Comparison of ENCODE assay signal across 9 cellular contexts in the genomic region with DNA sequence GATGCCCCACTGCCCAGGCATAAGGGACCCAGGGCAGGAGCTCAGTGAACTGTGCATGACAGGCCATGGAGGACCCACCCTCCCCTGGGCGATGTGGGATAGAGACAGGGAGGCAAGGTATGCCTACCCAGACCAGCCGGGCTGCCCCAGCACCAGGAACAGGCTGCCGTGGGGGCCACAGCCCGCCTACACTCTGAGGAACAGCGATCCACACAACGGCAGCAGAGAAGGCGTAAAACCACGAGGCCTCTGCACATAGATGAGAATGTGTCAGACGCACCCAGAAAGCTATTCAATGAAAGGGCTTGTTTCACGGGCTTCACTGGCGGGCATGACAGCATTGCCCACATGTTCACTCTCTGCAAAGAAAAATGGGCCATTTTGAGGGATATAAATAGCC. TPM values are rescaled to one million over a fixed set of nuclear protein-coding genes. Genes with fewer than 3 reads are reported as not detected.
DNase-seq lines count a peak whose midpoint lies in the region; ATAC-seq and TF ChIP-seq lines count a peak whose summit lies in the region.
"Had no signal": no experiment of that assay in that cellular context is flagged by ENCODE, and none has a peak within 500 bp of the region (broad histone marks: within the 10 kb centered on the region; RNA-seq: fewer than 3 reads in every experiment).

No MANE protein-coding gene starts in this region.

- no peak overlapping the region for H3K4me3 ChIP-seq in MM.1S (ENCODE audit: low read length)
- H3K4me3 ChIP-seq: left lung had no signal

- peak; percentile 96 for DNase-seq in Ammon's horn (ENCODE audit: low spot score)
- DNase-seq in activated T-helper 2 cell treated with anti-CD3 and anti-CD28 coated beads, Interferon-gamma antibody, Interleukin-2, Interleukin-4, amounts not matched to agents 10 μg/mL and 5 μg/mL and 100 μg/mL, durations not matched to agents 14 hours and 24 hours and 36 hours (ENCODE audit: low spot score): no peak
- peak; percentile 96 for DNase-seq in medulla oblongata (ENCODE audit: extremely low spot score)
- DNase-seq in effector CD8-positive, alpha-beta T cell (lab: John Stamatoyannopoulos, UW): no peak
- DNase-seq in MM.1S: no peak

- ATAC-seq in GM19463 (IDR thresholded peaks at IDR 0.05; ENCODE audit: unreplicated experiment) (peak; percentile 68), HG02840 (IDR thresholded peaks at IDR 0.05; ENCODE audit: low FRiP score, unreplicated experiment) (no peak), GM18870 (IDR thresholded peaks at IDR 0.05; ENCODE audit: unreplicated experiment) (no peak)
- ATAC-seq: left lung had no signal

- H3K27ac ChIP-seq in MM.1S (ENCODE audit: low read length): no peak overlapping the region
- H3K27ac ChIP-seq: left lung had no signal

- H3K4me3 Mint-ChIP-seq in activated T-helper 2 cell treated with anti-CD3 and anti-CD28 coated beads, Interferon-gamma antibody, Interleukin-2, Interleukin-4, amounts not matched to agents 10 μg/mL and 5 μg/mL and 100 μg/mL, durations not matched to agents 14 hours and 24 hours and 36 hours (ENCODE audit: low read depth): peak overlapping the region; percentile 26

- peaks cover 98% of the 10 kb centered on the region for H3K79me2 ChIP-seq in MM.1S (ENCODE audit: low read length)

- H3K4me1 Mint-ChIP-seq in activated T-helper 2 cell treated with anti-CD3 and anti-CD28 coated beads, Interferon-gamma antibody, Interleukin-2, Interleukin-4, amounts not matched to agents 10 μg/mL and 5 μg/mL and 100 μg/mL, durations not matched to agents 14 hours and 24 hours and 36 hours (ENCODE audit: low read depth): peaks cover 84% of the 10 kb centered on the region

- no peak overlapping the region for H3K9ac ChIP-seq in MM.1S (ENCODE audit: low read length)

- no peaks in the 10 kb centered on the region for H3F3A ChIP-seq in MM.1S (ENCODE audit: insufficient read depth, low read length)

- intact Hi-C loops in activated T-helper 2 cell treated with anti-CD3 and anti-CD28 coated beads, Interferon-gamma antibody, Interleukin-2, Interleukin-4, amounts not matched to agents 10 μg/mL and 5 μg/mL and 100 μg/mL, durations not matched to agents 14 hours and 24 hours and 36 hours (cut with micrococcal nuclease): loop anchor here (2.0 kb wide), 1 partner anchor 22 kb away; no protein-coding TSS in a partner anchor

- no peaks in the 10 kb centered on the region; the same call in 1 of the 2 replicates for H4K20me1 ChIP-seq in MM.1S (ENCODE audit: insufficient read depth, low read length)

- H3K27ac Mint-ChIP-seq in activated T-helper 2 cell treated with anti-CD3 and anti-CD28 coated beads, Interferon-gamma antibody, Interleukin-2, Interleukin-4, amounts not matched to agents 10 μg/mL and 5 μg/mL and 100 μg/mL, durations not matched to agents 14 hours and 24 hours and 36 hours: peak overlapping the region; percentile 90

- H3K36me3 Mint-ChIP-seq in activated T-helper 2 cell treated with anti-CD3 and anti-CD28 coated beads, Interferon-gamma antibody, Interleukin-2, Interleukin-4, amounts not matched to agents 10 μg/mL and 5 μg/mL and 100 μg/mL, durations not matched to agents 14 hours and 24 hours and 36 hours (ENCODE audit: low read depth): peaks cover 79% of the 10 kb centered on the region

- no peak for TF ChIP-seq CTCF in MM.1S (IDR thresholded peaks at IDR 0.05; ENCODE audit: low read length)

- no peaks in the 10 kb centered on the region for H3K36me3 ChIP-seq in MM.1S (replicated peaks; ENCODE audit: insufficient read depth, low read length)

- H3K27me3 ChIP-seq in MM.1S (replicated peaks; ENCODE audit: insufficient read depth, low read length): no peaks in the 10 kb centered on the region
- H3K27me3 ChIP-seq: left lung had no signal

- no peak overlapping the region for H3K4me2 ChIP-seq in MM.1S (ENCODE audit: low read depth, low read length)

- H2AFZ ChIP-seq in MM.1S (ENCODE audit: low read length): no peak overlapping the region

- H3K9me2 ChIP-seq in MM.1S (replicated peaks; ENCODE audit: insufficient read depth, low read length): no peaks in the 10 kb centered on the region

- H3K9me3 ChIP-seq in MM.1S (replicated peaks; ENCODE audit: insufficient read depth, low read length): no peaks in the 10 kb centered on the region
- H3K9me3 ChIP-seq: left lung had no signal

- peaks cover 14% of the 10 kb centered on the region for H3K4me1 ChIP-seq in MM.1S (ENCODE audit: low read length)

- no peaks in the 10 kb centered on the region for H3K9me3 Mint-ChIP-seq in activated T-helper 2 cell treated with anti-CD3 and anti-CD28 coated beads, Interferon-gamma antibody, Interleukin-2, Interleukin-4, amounts not matched to agents 10 μg/mL and 5 μg/mL and 100 μg/mL, durations not matched to agents 14 hours and 24 hours and 36 hours

- H3K27me3 Mint-ChIP-seq in activated T-helper 2 cell treated with anti-CD3 and anti-CD28 coated beads, Interferon-gamma antibody, Interleukin-2, Interleukin-4, amounts not matched to agents 10 μg/mL and 5 μg/mL and 100 μg/mL, durations not matched to agents 14 hours and 24 hours and 36 hours (ENCODE audit: low read depth): no peaks in the 10 kb centered on the region

RNA-seq across cellular contexts. Expression of a gene that starts 49.5 kb away (rescaled TPM):
- total RNA-seq in activated T-helper 2 cell treated with anti-CD3 and anti-CD28 coated beads, Interferon-gamma antibody, Interleukin-2, Interleukin-4, amounts not matched to agents 10 μg/mL and 5 μg/mL and 100 μg/mL, durations not matched to agents 14 hours and 24 hours and 36 hours: 317 and 330 TPM in 2 replicates

Comparison
In these comparisons a context has a peak if more than half of its experiments do, and no peak if none do; other contexts are left out.
1. DNase-seq: peak in Ammon's horn (single experiment) and medulla oblongata (single experiment); none in activated T-helper 2 cell treated with anti-CD3 and anti-CD28 coated beads, Interferon-gamma antibody, Interleukin-2, Interleukin-4, amounts not matched to agents 10 μg/mL and 5 μg/mL and 100 μg/mL, durations not matched to agents 14 hours and 24 hours and 36 hours (single experiment), effector CD8-positive, alpha-beta T cell (single experiment) and MM.1S (single experiment).